In the genomic region with DNA sequence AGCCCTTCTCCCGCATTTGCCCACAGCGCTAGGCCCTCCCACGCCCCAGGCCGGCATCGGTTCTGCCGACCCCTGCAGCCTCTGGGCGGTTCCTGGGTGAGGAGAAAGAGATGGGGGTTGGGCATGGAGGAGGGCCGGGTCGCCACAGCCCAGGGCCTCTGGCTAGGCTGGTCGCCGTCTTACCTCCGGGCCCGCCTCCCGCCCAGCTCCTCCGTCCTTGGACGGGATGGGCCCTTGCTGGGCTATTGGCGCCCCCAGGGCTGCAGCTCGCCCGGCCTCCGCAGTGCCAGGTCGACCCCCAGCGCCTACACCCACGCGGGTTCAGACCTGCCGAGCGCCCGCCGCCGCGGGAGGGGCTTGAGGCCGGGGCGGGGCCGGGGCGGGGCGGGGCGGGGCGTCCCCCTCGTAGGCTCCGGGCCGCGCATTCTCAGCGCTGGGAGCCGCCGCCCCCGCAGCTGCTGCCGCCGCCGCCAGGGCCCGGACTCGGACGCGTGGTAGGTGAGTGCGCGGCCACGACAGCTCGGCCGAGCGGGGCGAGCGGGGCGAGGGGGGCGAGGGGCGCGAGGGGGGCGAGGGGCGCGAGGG, we compare ENCODE assay signal across 1 cellular context.
TF ChIP-seq lines count a peak whose summit lies in the region.

TSS of gene CD151 (plus strand) at position 424 of the 585 bp plus-strand sequence. CDS start 3,118 bp downstream, outside the sequence.

TF ChIP-seq in K562, 482 proteins besides CTCF, POLR2A, EP300 and RAD21 (continued from another document and continues in another):
- TF ChIP-seq, protein P1, sequence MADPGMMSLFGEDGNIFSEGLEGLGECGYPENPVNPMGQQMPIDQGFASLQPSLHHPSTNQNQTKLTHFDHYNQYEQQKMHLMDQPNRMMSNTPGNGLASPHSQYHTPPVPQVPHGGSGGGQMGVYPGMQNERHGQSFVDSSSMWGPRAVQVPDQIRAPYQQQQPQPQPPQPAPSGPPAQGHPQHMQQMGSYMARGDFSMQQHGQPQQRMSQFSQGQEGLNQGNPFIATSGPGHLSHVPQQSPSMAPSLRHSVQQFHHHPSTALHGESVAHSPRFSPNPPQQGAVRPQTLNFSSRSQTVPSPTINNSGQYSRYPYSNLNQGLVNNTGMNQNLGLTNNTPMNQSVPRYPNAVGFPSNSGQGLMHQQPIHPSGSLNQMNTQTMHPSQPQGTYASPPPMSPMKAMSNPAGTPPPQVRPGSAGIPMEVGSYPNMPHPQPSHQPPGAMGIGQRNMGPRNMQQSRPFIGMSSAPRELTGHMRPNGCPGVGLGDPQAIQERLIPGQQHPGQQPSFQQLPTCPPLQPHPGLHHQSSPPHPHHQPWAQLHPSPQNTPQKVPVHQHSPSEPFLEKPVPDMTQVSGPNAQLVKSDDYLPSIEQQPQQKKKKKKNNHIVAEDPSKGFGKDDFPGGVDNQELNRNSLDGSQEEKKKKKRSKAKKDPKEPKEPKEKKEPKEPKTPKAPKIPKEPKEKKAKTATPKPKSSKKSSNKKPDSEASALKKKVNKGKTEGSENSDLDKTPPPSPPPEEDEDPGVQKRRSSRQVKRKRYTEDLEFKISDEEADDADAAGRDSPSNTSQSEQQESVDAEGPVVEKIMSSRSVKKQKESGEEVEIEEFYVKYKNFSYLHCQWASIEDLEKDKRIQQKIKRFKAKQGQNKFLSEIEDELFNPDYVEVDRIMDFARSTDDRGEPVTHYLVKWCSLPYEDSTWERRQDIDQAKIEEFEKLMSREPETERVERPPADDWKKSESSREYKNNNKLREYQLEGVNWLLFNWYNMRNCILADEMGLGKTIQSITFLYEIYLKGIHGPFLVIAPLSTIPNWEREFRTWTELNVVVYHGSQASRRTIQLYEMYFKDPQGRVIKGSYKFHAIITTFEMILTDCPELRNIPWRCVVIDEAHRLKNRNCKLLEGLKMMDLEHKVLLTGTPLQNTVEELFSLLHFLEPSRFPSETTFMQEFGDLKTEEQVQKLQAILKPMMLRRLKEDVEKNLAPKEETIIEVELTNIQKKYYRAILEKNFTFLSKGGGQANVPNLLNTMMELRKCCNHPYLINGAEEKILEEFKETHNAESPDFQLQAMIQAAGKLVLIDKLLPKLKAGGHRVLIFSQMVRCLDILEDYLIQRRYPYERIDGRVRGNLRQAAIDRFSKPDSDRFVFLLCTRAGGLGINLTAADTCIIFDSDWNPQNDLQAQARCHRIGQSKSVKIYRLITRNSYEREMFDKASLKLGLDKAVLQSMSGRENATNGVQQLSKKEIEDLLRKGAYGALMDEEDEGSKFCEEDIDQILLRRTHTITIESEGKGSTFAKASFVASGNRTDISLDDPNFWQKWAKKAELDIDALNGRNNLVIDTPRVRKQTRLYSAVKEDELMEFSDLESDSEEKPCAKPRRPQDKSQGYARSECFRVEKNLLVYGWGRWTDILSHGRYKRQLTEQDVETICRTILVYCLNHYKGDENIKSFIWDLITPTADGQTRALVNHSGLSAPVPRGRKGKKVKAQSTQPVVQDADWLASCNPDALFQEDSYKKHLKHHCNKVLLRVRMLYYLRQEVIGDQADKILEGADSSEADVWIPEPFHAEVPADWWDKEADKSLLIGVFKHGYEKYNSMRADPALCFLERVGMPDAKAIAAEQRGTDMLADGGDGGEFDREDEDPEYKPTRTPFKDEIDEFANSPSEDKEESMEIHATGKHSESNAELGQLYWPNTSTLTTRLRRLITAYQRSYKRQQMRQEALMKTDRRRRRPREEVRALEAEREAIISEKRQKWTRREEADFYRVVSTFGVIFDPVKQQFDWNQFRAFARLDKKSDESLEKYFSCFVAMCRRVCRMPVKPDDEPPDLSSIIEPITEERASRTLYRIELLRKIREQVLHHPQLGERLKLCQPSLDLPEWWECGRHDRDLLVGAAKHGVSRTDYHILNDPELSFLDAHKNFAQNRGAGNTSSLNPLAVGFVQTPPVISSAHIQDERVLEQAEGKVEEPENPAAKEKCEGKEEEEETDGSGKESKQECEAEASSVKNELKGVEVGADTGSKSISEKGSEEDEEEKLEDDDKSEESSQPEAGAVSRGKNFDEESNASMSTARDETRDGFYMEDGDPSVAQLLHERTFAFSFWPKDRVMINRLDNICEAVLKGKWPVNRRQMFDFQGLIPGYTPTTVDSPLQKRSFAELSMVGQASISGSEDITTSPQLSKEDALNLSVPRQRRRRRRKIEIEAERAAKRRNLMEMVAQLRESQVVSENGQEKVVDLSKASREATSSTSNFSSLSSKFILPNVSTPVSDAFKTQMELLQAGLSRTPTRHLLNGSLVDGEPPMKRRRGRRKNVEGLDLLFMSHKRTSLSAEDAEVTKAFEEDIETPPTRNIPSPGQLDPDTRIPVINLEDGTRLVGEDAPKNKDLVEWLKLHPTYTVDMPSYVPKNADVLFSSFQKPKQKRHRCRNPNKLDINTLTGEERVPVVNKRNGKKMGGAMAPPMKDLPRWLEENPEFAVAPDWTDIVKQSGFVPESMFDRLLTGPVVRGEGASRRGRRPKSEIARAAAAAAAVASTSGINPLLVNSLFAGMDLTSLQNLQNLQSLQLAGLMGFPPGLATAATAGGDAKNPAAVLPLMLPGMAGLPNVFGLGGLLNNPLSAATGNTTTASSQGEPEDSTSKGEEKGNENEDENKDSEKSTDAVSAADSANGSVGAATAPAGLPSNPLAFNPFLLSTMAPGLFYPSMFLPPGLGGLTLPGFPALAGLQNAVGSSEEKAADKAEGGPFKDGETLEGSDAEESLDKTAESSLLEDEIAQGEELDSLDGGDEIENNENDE (IDR thresholded peaks at IDR 0.05; ENCODE audit: low read depth, low read length), result no peak
- TF ChIP-seq KHSRP (IDR thresholded peaks at IDR 0.05) (no peak), POLR2H (tag; IDR thresholded peaks at IDR 0.05; ENCODE audit: low read depth) (no peak), ZBTB2 (IDR thresholded peaks at IDR 0.05) (0 out of 2 replicates have a peak, but pooled peaks have one; percentile 29), ZNF311 (CRISPR knock-in tag; IDR thresholded peaks at IDR 0.05) (no peak), TCF7 (IDR thresholded peaks at IDR 0.05; ENCODE audit: borderline replicate concordance) (no peak), CREB1 (IDR thresholded peaks at IDR 0.05) (no peak), CREB1 (CRISPR knock-in tag; IDR thresholded peaks at IDR 0.05) (no peak), TCF7L2 (IDR thresholded peaks at IDR 0.05; ENCODE audit: low read depth, low read length) (no peak), TAF1 (IDR thresholded peaks at IDR 0.05; ENCODE audit: control insufficient read depth, extremely low read depth, insufficient read depth, low read length, severe bottlenecking) (no peak), NBN (IDR thresholded peaks at IDR 0.05; ENCODE audit: low read depth) (no peak), ZFP1 (CRISPR knock-in tag; IDR thresholded peaks at IDR 0.05) (no peak), ZZZ3 (IDR thresholded peaks at IDR 0.05) (no peak), XRCC3 (IDR thresholded peaks at IDR 0.05) (no peak), XRCC5 (IDR thresholded peaks at IDR 0.05; ENCODE audit: low read depth, low read length) (no peak), SNRNP70 (optimal IDR thresholded peaks at IDR 0.05; ENCODE audit: low read depth, low read length) (no peak), JUN (IDR thresholded peaks at IDR 0.05; ENCODE audit: borderline replicate concordance, low read depth, low read length) (no peak), JUN (CRISPR knock-in tag; IDR thresholded peaks at IDR 0.05; ENCODE audit: borderline replicate concordance) (no peak), ZNF224 (CRISPR knock-in tag; IDR thresholded peaks at IDR 0.05) (no peak), HDAC8 (tag; IDR thresholded peaks at IDR 0.05) (no peak), SNIP1 (IDR thresholded peaks at IDR 0.05; ENCODE audit: low read depth) (no peak), JUNB (CRISPR knock-in tag; conservative IDR thresholded peaks at IDR 0.05) (no peak), ZNF146 (CRISPR knock-in tag; IDR thresholded peaks at IDR 0.05; ENCODE audit: unreplicated experiment) (peak; percentile 2), NCOA2 (IDR thresholded peaks at IDR 0.05; ENCODE audit: partially characterized antibody in 2 of 2) (no peak), POLR2G (IDR thresholded peaks at IDR 0.05; ENCODE audit: low read depth, low read length) (peak; percentile 10), ZNF124 (CRISPR knock-in tag; IDR thresholded peaks at IDR 0.05) (no peak), ASH1L (IDR thresholded peaks at IDR 0.05; ENCODE audit: borderline replicate concordance, low read depth, partially characterized antibody) (no peak), BMI1 (IDR thresholded peaks at IDR 0.05; ENCODE audit: low read length) (no peak), GABPB1 (CRISPR knock-in tag; IDR thresholded peaks at IDR 0.05) (peak; percentile 40; the same call in 1 of the 2 replicates), GTF2F1 (IDR thresholded peaks at IDR 0.05; ENCODE audit: low read depth, low read length) (no peak), NCOA4 (IDR thresholded peaks at IDR 0.05; ENCODE audit: partially characterized antibody) (no peak), HDAC2 (IDR thresholded peaks at IDR 0.05) (no peak), HIVEP1 (CRISPR knock-in tag; IDR thresholded peaks at IDR 0.05) (no peak), ELF2 (CRISPR knock-in tag; IDR thresholded peaks at IDR 0.05) (no peak), ZNF778 (CRISPR knock-in tag; IDR thresholded peaks at IDR 0.05) (no peak), SAP30 (IDR thresholded peaks at IDR 0.05; ENCODE audit: borderline replicate concordance, insufficient read depth, low read depth, low read length, poor library complexity, severe bottlenecking) (no peak)
- TF ChIP-seq, protein P2, sequence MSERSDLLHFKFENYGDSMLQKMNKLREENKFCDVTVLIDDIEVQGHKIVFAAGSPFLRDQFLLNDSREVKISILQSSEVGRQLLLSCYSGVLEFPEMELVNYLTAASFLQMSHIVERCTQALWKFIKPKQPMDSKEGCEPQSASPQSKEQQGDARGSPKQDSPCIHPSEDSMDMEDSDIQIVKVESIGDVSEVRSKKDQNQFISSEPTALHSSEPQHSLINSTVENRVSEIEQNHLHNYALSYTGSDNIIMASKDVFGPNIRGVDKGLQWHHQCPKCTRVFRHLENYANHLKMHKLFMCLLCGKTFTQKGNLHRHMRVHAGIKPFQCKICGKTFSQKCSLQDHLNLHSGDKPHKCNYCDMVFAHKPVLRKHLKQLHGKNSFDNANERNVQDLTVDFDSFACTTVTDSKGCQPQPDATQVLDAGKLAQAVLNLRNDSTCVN (CRISPR knock-in tag; IDR thresholded peaks at IDR 0.05), result no peak
- TF ChIP-seq, protein P3, sequence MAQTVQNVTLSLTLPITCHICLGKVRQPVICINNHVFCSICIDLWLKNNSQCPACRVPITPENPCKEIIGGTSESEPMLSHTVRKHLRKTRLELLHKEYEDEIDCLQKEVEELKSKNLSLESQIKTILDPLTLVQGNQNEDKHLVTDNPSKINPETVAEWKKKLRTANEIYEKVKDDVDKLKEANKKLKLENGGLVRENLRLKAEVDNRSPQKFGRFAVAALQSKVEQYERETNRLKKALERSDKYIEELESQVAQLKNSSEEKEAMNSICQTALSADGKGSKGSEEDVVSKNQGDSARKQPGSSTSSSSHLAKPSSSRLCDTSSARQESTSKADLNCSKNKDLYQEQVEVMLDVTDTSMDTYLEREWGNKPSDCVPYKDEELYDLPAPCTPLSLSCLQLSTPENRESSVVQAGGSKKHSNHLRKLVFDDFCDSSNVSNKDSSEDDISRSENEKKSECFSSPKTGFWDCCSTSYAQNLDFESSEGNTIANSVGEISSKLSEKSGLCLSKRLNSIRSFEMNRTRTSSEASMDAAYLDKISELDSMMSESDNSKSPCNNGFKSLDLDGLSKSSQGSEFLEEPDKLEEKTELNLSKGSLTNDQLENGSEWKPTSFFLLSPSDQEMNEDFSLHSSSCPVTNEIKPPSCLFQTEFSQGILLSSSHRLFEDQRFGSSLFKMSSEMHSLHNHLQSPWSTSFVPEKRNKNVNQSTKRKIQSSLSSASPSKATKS (CRISPR knock-in tag; IDR thresholded peaks at IDR 0.05), result no peak
- TF ChIP-seq, protein P4, sequence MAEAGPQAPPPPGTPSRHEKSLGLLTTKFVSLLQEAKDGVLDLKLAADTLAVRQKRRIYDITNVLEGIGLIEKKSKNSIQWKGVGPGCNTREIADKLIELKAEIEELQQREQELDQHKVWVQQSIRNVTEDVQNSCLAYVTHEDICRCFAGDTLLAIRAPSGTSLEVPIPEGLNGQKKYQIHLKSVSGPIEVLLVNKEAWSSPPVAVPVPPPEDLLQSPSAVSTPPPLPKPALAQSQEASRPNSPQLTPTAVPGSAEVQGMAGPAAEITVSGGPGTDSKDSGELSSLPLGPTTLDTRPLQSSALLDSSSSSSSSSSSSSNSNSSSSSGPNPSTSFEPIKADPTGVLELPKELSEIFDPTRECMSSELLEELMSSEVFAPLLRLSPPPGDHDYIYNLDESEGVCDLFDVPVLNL (CRISPR knock-in tag; IDR thresholded peaks at IDR 0.05; ENCODE audit: low read depth), result no peak
- TF ChIP-seq, protein P5, sequence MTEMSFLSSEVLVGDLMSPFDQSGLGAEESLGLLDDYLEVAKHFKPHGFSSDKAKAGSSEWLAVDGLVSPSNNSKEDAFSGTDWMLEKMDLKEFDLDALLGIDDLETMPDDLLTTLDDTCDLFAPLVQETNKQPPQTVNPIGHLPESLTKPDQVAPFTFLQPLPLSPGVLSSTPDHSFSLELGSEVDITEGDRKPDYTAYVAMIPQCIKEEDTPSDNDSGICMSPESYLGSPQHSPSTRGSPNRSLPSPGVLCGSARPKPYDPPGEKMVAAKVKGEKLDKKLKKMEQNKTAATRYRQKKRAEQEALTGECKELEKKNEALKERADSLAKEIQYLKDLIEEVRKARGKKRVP (CRISPR knock-in tag; IDR thresholded peaks at IDR 0.05), result no peak
- TF ChIP-seq, protein P6, sequence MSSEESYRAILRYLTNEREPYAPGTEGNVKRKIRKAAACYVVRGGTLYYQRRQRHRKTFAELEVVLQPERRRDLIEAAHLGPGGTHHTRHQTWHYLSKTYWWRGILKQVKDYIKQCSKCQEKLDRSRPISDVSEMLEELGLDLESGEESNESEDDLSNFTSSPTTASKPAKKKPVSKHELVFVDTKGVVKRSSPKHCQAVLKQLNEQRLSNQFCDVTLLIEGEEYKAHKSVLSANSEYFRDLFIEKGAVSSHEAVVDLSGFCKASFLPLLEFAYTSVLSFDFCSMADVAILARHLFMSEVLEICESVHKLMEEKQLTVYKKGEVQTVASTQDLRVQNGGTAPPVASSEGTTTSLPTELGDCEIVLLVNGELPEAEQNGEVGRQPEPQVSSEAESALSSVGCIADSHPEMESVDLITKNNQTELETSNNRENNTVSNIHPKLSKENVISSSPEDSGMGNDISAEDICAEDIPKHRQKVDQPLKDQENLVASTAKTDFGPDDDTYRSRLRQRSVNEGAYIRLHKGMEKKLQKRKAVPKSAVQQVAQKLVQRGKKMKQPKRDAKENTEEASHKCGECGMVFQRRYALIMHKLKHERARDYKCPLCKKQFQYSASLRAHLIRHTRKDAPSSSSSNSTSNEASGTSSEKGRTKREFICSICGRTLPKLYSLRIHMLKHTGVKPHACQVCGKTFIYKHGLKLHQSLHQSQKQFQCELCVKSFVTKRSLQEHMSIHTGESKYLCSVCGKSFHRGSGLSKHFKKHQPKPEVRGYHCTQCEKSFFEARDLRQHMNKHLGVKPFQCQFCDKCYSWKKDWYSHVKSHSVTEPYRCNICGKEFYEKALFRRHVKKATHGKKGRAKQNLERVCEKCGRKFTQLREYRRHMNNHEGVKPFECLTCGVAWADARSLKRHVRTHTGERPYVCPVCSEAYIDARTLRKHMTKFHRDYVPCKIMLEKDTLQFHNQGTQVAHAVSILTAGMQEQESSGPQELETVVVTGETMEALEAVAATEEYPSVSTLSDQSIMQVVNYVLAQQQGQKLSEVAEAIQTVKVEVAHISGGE (CRISPR knock-in tag; IDR thresholded peaks at IDR 0.05), result no peak
